In genomic region chr16:56576585-56577299, GRCh38 we compare ENCODE assay signal across 8 cellular contexts. TPM values are rescaled to one million over a fixed set of nuclear protein-coding genes. Genes with fewer than 3 reads are reported as not detected.
DNase-seq lines count a peak whose midpoint lies in the region; ATAC-seq and TF ChIP-seq lines count a peak whose summit lies in the region.

No MANE protein-coding gene starts in this region.

- no peaks in the 10 kb centered on the region for H3K36me3 ChIP-seq in OCI-LY1 (ENCODE audit: insufficient read depth, low read length)
- no peaks in the 10 kb centered on the region for H3K36me3 ChIP-seq in fibroblast of lung (ENCODE audit: control insufficient read depth, insufficient read depth, low read length)
- H3K36me3 ChIP-seq in neuronal stem cell (replicated peaks in 1 of 2; ENCODE audit: control insufficient read depth in 2 of 2, insufficient read depth in 2 of 2, low read length in 2 of 2) = no peaks in the 10 kb centered on the region
- no peaks in the 10 kb centered on the region for H3K36me3 ChIP-seq in suprapubic skin

- no peak overlapping the region for H2BK15ac ChIP-seq in neuronal stem cell (ENCODE audit: low read length)

- peaks cover 2% of the 10 kb centered on the region for H3K79me1 ChIP-seq in neuronal stem cell (ENCODE audit: low read depth, low read length)

- no peak overlapping the region for H2BK12ac ChIP-seq in neuronal stem cell (ENCODE audit: low read length)

- H3K4me2 ChIP-seq in OCI-LY1 (ENCODE audit: low read length) (no peak overlapping the region), fibroblast of lung (ENCODE audit: extremely low read depth, insufficient read depth, low read length) (no peak overlapping the region), neuronal stem cell (ENCODE audit: insufficient read depth, low read length, poor library complexity, severe bottlenecking) (no peak overlapping the region)

- peaks cover 5% of the 10 kb centered on the region; the same call in 1 of the 2 replicates for H3F3A ChIP-seq in OCI-LY1 (ENCODE audit: insufficient read depth, low read length)

- H3K9me3 ChIP-seq in OCI-LY1 (ENCODE audit: low read length) = no peaks in the 10 kb centered on the region
- no peaks in the 10 kb centered on the region for H3K9me3 ChIP-seq in fibroblast of lung (ENCODE audit: control insufficient read depth, insufficient read depth, low read depth, low read length)
- H3K9me3 ChIP-seq in neuronal stem cell (replicated peaks in 1 of 2; ENCODE audit: control insufficient read depth in 2 of 2, insufficient read depth in 1 of 2, low read depth in 1 of 2, low read length in 2 of 2) = peaks cover 0 to 7% of the 10 kb centered on the region in 2 donors
- H3K9me3 ChIP-seq in suprapubic skin = no peaks in the 10 kb centered on the region

- H3K23ac ChIP-seq in neuronal stem cell (ENCODE audit: low read depth, low read length, poor library complexity) = peak overlapping the region; percentile 29

- no CpG with 5 or more reads among the region's 8 CpGs for WGBS in neuronal stem cell (ENCODE audit: extremely low coverage in 2 of 2, insufficient read length in 2 of 2, insufficient replicate concordance in 1 of 2), 2 donors
- 23% methylated on average over 8 of the region's 8 CpGs for WGBS in suprapubic skin

- H2BK120ac ChIP-seq in neuronal stem cell (ENCODE audit: low read depth, low read length) = no peak overlapping the region

- H4K20me1 ChIP-seq in OCI-LY1 (ENCODE audit: insufficient read depth, low read length) = no peaks in the 10 kb centered on the region
- H4K20me1 ChIP-seq in fibroblast of lung (ENCODE audit: control insufficient read depth, extremely low read depth, insufficient read depth, low read length) = no peaks in the 10 kb centered on the region

- no peak overlapping the region for H2AK5ac ChIP-seq in neuronal stem cell (ENCODE audit: low read depth, low read length)

- no peak overlapping the region for H3K4me3 ChIP-seq in OCI-LY1 (ENCODE audit: low read depth, low read length, poor library complexity, severe bottlenecking)
- H3K4me3 ChIP-seq in fibroblast of lung (replicated peaks in 1 of 4; ENCODE audit: control extremely low read depth in 1 of 4, insufficient read depth in 1 of 4, low read depth in 3 of 4, low read length in 4 of 4) = no peak overlapping the region
- H3K4me3 ChIP-seq in neuronal stem cell (ENCODE audit: low read length in 2 of 2) = no peak overlapping the region
- H3K4me3 ChIP-seq in suprapubic skin = no peak overlapping the region

- H2AFZ ChIP-seq in OCI-LY1 (ENCODE audit: low read length) (no peak overlapping the region), fibroblast of lung (ENCODE audit: low read length) (no peak overlapping the region), neuronal stem cell (ENCODE audit: low read length) (no peak overlapping the region)

- H3K27me3 ChIP-seq in OCI-LY1 (ENCODE audit: insufficient read depth, low read length) = no peaks in the 10 kb centered on the region; the same call in 1 of the 2 replicates
- no peaks in the 10 kb centered on the region for H3K27me3 ChIP-seq in fibroblast of lung (ENCODE audit: control insufficient read depth, insufficient read depth, low read length)
- H3K27me3 ChIP-seq in neuronal stem cell (ENCODE audit: control insufficient read depth in 3 of 3, insufficient read depth in 3 of 3, low read depth in 1 of 3, low read length in 3 of 3) = peaks cover 0 to 6% (median 0%) of the 10 kb centered on the region in 3 experiments
- H3K27me3 ChIP-seq in suprapubic skin = no peaks in the 10 kb centered on the region

- no peak for TF ChIP-seq POLR2A in suprapubic skin (IDR thresholded peaks at IDR 0.05)

- peak; percentile 82 for DNase-seq in activated T-cell treated with anti-CD3 and anti-CD28 coated beads, Interleukin-2, amount 50 U/mL, for 1 hour
- DNase-seq in fibroblast of lung (ENCODE audit: low read depth in 2 of 2) = peak; percentile 39 to 67
- DNase-seq in neuronal stem cell (ENCODE audit: low spot score) = peak; percentile 24
- DNase-seq in suprapubic skin (ENCODE audit: low spot score in 2 of 2) = peak; percentile 84 to 86

- no peak overlapping the region for H2BK5ac ChIP-seq in neuronal stem cell (ENCODE audit: low read length)

- no peak overlapping the region for H3K14ac ChIP-seq in neuronal stem cell (ENCODE audit: low read length)

- H3K9ac ChIP-seq in OCI-LY1 (ENCODE audit: low read length) (no peak overlapping the region), fibroblast of lung (ENCODE audit: insufficient read depth, low read length) (no peak overlapping the region), neuronal stem cell (ENCODE audit: low read depth, low read length, poor library complexity) (no peak overlapping the region)

- H3K4me1 ChIP-seq in OCI-LY1 (ENCODE audit: insufficient read depth, low read length, severe bottlenecking) (no peaks in the 10 kb centered on the region), fibroblast of lung (ENCODE audit: control insufficient read depth, extremely low read depth, insufficient read depth, low read length) (no peaks in the 10 kb centered on the region), neuronal stem cell (ENCODE audit: control insufficient read depth in 2 of 2, insufficient read depth in 1 of 2, low read depth in 1 of 2, low read length in 2 of 2) (no peaks in the 10 kb centered on the region), suprapubic skin (peaks cover 2% of the 10 kb centered on the region)

- TF ChIP-seq CTCF in 22Rv1 (IDR thresholded peaks at IDR 0.05) (peak; percentile 86), OCI-LY1 (IDR thresholded peaks at IDR 0.05; ENCODE audit: low read length) (peak; percentile 86), fibroblast of lung (conservative IDR thresholded peaks at IDR 0.05 in 1 of 2, IDR thresholded peaks at IDR 0.05 in 1 of 2; ENCODE audit: low read depth in 1 of 2, low read length in 2 of 2) (peak; percentile 69 to 79), suprapubic skin (IDR thresholded peaks at IDR 0.05) (peak; percentile 83 to 85)

- no peak for TF ChIP-seq EP300 in suprapubic skin (IDR thresholded peaks at IDR 0.05)

- no peak overlapping the region for H4K8ac ChIP-seq in neuronal stem cell (ENCODE audit: low read depth, low read length)

- ATAC-seq in GM18517 (IDR thresholded peaks at IDR 0.05; ENCODE audit: unreplicated experiment) (peak; percentile 87), HG03280 (IDR thresholded peaks at IDR 0.05; ENCODE audit: unreplicated experiment) (peak; percentile 95)

- no peak overlapping the region for H3K4ac ChIP-seq in neuronal stem cell (ENCODE audit: low read length)

- H3K9me2 ChIP-seq in OCI-LY1 (ENCODE audit: low read depth, low read length) = no peaks in the 10 kb centered on the region

- H3K79me2 ChIP-seq in OCI-LY1 (ENCODE audit: insufficient read depth, low read length) (no peaks in the 10 kb centered on the region), fibroblast of lung (ENCODE audit: control insufficient read depth, insufficient read depth, low read length) (no peaks in the 10 kb centered on the region)

- H3K27ac ChIP-seq in 22Rv1 (no peak overlapping the region), OCI-LY1 (ENCODE audit: low read depth, low read length, poor library complexity, severe bottlenecking) (no peak overlapping the region), fibroblast of lung (ENCODE audit: insufficient read depth, low read length) (no peak overlapping the region), neuronal stem cell (replicated peaks; ENCODE audit: low read length) (no peak overlapping the region), suprapubic skin (no peak overlapping the region)

- no peak overlapping the region for H4K91ac ChIP-seq in neuronal stem cell (ENCODE audit: low read depth, low read length, poor library complexity)

- H3K18ac ChIP-seq in neuronal stem cell (ENCODE audit: low read length) = no peak overlapping the region

RNA-seq across cellular contexts. Expression of gene MT4, which starts 11.9 kb away (rescaled TPM):
- not detected in 2 replicates for total RNA-seq in fibroblast of lung
- not detected in 2 replicates for polyA plus RNA-seq in fibroblast of lung
- not detected in 2 replicates for polyA plus RNA-seq in fibroblast of lung (2012)
- polyA minus RNA-seq in fibroblast of lung (ENCODE audit: low replicate concordance) = not detected in 2 replicates
- not detected for polyA plus RNA-seq in neuronal stem cell (2013, experiment 1 of 2)
- not detected for polyA plus RNA-seq in neuronal stem cell (2013, experiment 2 of 2)
- 1,000 to 10,000 TPM in 1 of 4 donors, 100 to 1,000 TPM in 2, not detected in 1; 113 to 1,552 (median 179) TPM for total RNA-seq in suprapubic skin

RNA-seq across cellular contexts. Expression of gene MT3, which starts 12.6 kb away (rescaled TPM):
- total RNA-seq in fibroblast of lung (not detected in 2 replicates), suprapubic skin (not detected)
- not detected in 2 replicates for polyA plus RNA-seq in fibroblast of lung
- polyA plus RNA-seq in fibroblast of lung (2012) = not detected in 2 replicates
- not detected in 2 replicates for polyA minus RNA-seq in fibroblast of lung (ENCODE audit: low replicate concordance)
- polyA plus RNA-seq in neuronal stem cell (2013, experiment 1 of 2) = not detected
- polyA plus RNA-seq in neuronal stem cell (2013, experiment 2 of 2) = not detected

RNA-seq across cellular contexts. Expression of gene MT2A, which starts 31.6 kb away (rescaled TPM):
- total RNA-seq in fibroblast of lung (76.5 and 113 TPM in 2 replicates), suprapubic skin (1,000 to 10,000 TPM in 1 of 4 donors, 100 to 1,000 TPM in 3; 375 to 1,014 (median 463) TPM)
- 49.2 and 225 TPM in 2 replicates for polyA plus RNA-seq in fibroblast of lung
- polyA plus RNA-seq in fibroblast of lung (2012) = 1,082 and 3,263 TPM in 2 replicates
- polyA minus RNA-seq in fibroblast of lung (ENCODE audit: low replicate concordance) = 122 and 423 TPM in 2 replicates
- 3.5 TPM for polyA plus RNA-seq in neuronal stem cell (2013, experiment 1 of 2)
- polyA plus RNA-seq in neuronal stem cell (2013, experiment 2 of 2) = 3.5 TPM

RNA-seq across cellular contexts. Expression of gene MT1E, which starts 48.8 kb away (rescaled TPM):
- total RNA-seq in fibroblast of lung (251 and 390 TPM in 2 replicates), suprapubic skin (1,000 to 10,000 TPM in 1 of 4 donors, 100 to 1,000 TPM in 3; 454 to 1,259 (median 584) TPM)
- polyA plus RNA-seq in fibroblast of lung = 465 and 572 TPM in 2 replicates
- 540 and 543 TPM in 2 replicates for polyA plus RNA-seq in fibroblast of lung (2012)
- 165 and 234 TPM in 2 replicates for polyA minus RNA-seq in fibroblast of lung (ENCODE audit: low replicate concordance)
- 0.35 TPM for polyA plus RNA-seq in neuronal stem cell (2013, experiment 1 of 2)
- polyA plus RNA-seq in neuronal stem cell (2013, experiment 2 of 2) = 0.28 TPM

RNA-seq across cellular contexts. Expression of gene MT1M, which starts 55.7 kb away (rescaled TPM):
- total RNA-seq in fibroblast of lung (18.5 and 58.8 TPM in 2 replicates), suprapubic skin (10 to 100 TPM; 13.6 to 41.7 (median 20.5) TPM)
- 6.9 and 8.5 TPM in 2 replicates for polyA plus RNA-seq in fibroblast of lung
- 16.4 and 18.9 TPM in 2 replicates for polyA plus RNA-seq in fibroblast of lung (2012)
- polyA minus RNA-seq in fibroblast of lung (ENCODE audit: low replicate concordance) = 6.3 and 8.2 TPM in 2 replicates
- not detected for polyA plus RNA-seq in neuronal stem cell (2013, experiment 1 of 2)
- not detected for polyA plus RNA-seq in neuronal stem cell (2013, experiment 2 of 2)

Comparison
In these comparisons a context has a peak if more than half of its experiments do, and no peak if none do; other contexts are left out.
1. DNase-seq: peak in every context shown above with its lines; median percentile 85 in suprapubic skin; 82 in activated T-cell treated with anti-CD3 and anti-CD28 coated beads, Interleukin-2, amount 50 U/mL, for 1 hour; 53 in fibroblast of lung; 24 in neuronal stem cell.